ENCODE assay signal across 14 cellular contexts in genomic region chr7:139525750-139526149, GRCh38. TPM values are rescaled to one million over a fixed set of nuclear protein-coding genes. Genes with fewer than 3 reads are reported as not detected.
DNase-seq lines count a peak whose midpoint lies in the region; ATAC-seq and TF ChIP-seq lines count a peak whose summit lies in the region.
"Had no signal": no experiment of that assay in that cellular context is flagged by ENCODE, and none has a peak within 500 bp of the region (broad histone marks: within the 10 kb centered on the region; RNA-seq: fewer than 3 reads in every experiment).

No MANE protein-coding gene starts in this region.

- POLR2A ChIA-PET in HEK293 (lab: Yijun Ruan, JAX) = no interaction called here

- no peak overlapping the region for H2BK5ac ChIP-seq in neuronal stem cell (ENCODE audit: low read length)

- H4K91ac ChIP-seq in neuronal stem cell (ENCODE audit: low read depth, low read length, poor library complexity) = no peak overlapping the region

- no peaks in the 10 kb centered on the region for H3K79me2 ChIP-seq in Loucy (ENCODE audit: insufficient read depth, low read length)

- H3K27ac ChIP-seq in HEK293 (ENCODE audit: extremely low read depth, low read depth, low read length) (no peak overlapping the region), neuronal stem cell (replicated peaks; ENCODE audit: low read length) (no peak overlapping the region)
- H3K27ac ChIP-seq: C4-2B, GM23248 had no signal

- no peak overlapping the region for H3K14ac ChIP-seq in neuronal stem cell (ENCODE audit: low read length)

- H3K18ac ChIP-seq in neuronal stem cell (ENCODE audit: low read length) = peak overlapping the region; percentile 49

- H3K36me3 ChIP-seq in HEK293 (ENCODE audit: control insufficient read depth in 2 of 2, insufficient read depth in 1 of 2, low read length in 2 of 2) (no peaks in the 10 kb centered on the region), Loucy (ENCODE audit: insufficient read depth, low read length) (no peaks in the 10 kb centered on the region), neuronal stem cell (replicated peaks in 1 of 2; ENCODE audit: control insufficient read depth in 2 of 2, insufficient read depth in 2 of 2, low read length in 2 of 2) (no peaks in the 10 kb centered on the region)
- H3K36me3 ChIP-seq: HAP-1 had no signal

- H3K4ac ChIP-seq in neuronal stem cell (ENCODE audit: low read length) = no peak overlapping the region

- no peaks in the 10 kb centered on the region for H3K9me2 ChIP-seq in Loucy (replicated peaks; ENCODE audit: low read depth, low read length)

- H3K9me3 ChIP-seq in HEK293 (ENCODE audit: control insufficient read depth, insufficient read depth, low read depth, low read length) (no peaks in the 10 kb centered on the region), Loucy (ENCODE audit: insufficient read depth, low read depth, low read length) (no peaks in the 10 kb centered on the region), neuronal stem cell (replicated peaks in 1 of 2; ENCODE audit: control insufficient read depth in 2 of 2, insufficient read depth in 1 of 2, low read depth in 1 of 2, low read length in 2 of 2) (peaks cover 6 to 10% of the 10 kb centered on the region in 2 donors)
- H3K9me3 ChIP-seq: HAP-1 had no signal

- peak overlapping the region; percentile 12 for H3K23ac ChIP-seq in neuronal stem cell (ENCODE audit: low read depth, low read length, poor library complexity)

- peak overlapping the region; percentile 21; the same call in 1 of the 2 replicates for H2AFZ ChIP-seq in Loucy (ENCODE audit: low read length)
- H2AFZ ChIP-seq in neuronal stem cell (ENCODE audit: low read length) = no peak overlapping the region
- H2AFZ ChIP-seq: GM23248 had no signal

- ATAC-seq in GM21717 (IDR thresholded peaks at IDR 0.05; ENCODE audit: unreplicated experiment) (no peak), GM21390 (IDR thresholded peaks at IDR 0.05; ENCODE audit: unreplicated experiment) (no peak)

- H2AK5ac ChIP-seq in neuronal stem cell (ENCODE audit: low read depth, low read length) = no peak overlapping the region

- H2BK12ac ChIP-seq in neuronal stem cell (ENCODE audit: low read length) = no peak overlapping the region

- H3K4me1 ChIP-seq in HEK293 (ENCODE audit: control insufficient read depth, insufficient read depth, low read length) (no peaks in the 10 kb centered on the region), Loucy (ENCODE audit: insufficient read depth, low read length, poor library complexity, severe bottlenecking) (peaks cover 31% of the 10 kb centered on the region), neuronal stem cell (ENCODE audit: control insufficient read depth in 2 of 2, insufficient read depth in 1 of 2, low read depth in 1 of 2, low read length in 2 of 2) (peaks cover 0 to 2% of the 10 kb centered on the region in 2 donors)
- H3K4me1 ChIP-seq: HAP-1 had no signal

- H2BK15ac ChIP-seq in neuronal stem cell (ENCODE audit: low read length) = no peak overlapping the region

- H3K9ac ChIP-seq in Loucy (ENCODE audit: low read depth, low read length, poor library complexity, severe bottlenecking) (no peak overlapping the region), neuronal stem cell (ENCODE audit: low read depth, low read length, poor library complexity) (no peak overlapping the region)
- H3K9ac ChIP-seq: GM23248 had no signal

- H3K79me1 ChIP-seq in neuronal stem cell (ENCODE audit: low read depth, low read length) = peaks cover 2% of the 10 kb centered on the region

- no peak overlapping the region for H4K8ac ChIP-seq in neuronal stem cell (ENCODE audit: low read depth, low read length)

- no peak for DNase-seq in neuronal stem cell (ENCODE audit: low spot score)
- DNase-seq in CD1c-positive myeloid dendritic cell (ENCODE audit: extremely low spot score) = no peak
- DNase-seq: ACHN; CD4-positive, alpha-beta memory T cell; DMS79 treated with DMSO at 0.1 percent for 48 hours; GF-D8; GM23248 had no signal

- H3K4me2 ChIP-seq in Loucy (ENCODE audit: low read depth, low read length, poor library complexity, severe bottlenecking) = no peak overlapping the region
- H3K4me2 ChIP-seq in neuronal stem cell (ENCODE audit: insufficient read depth, low read length, poor library complexity, severe bottlenecking) = no peak overlapping the region

- no peaks in the 10 kb centered on the region for H4K20me1 ChIP-seq in Loucy (ENCODE audit: insufficient read depth, low read length, poor library complexity, severe bottlenecking)

- H3K27me3 ChIP-seq in Loucy (ENCODE audit: insufficient read depth, low read length, poor library complexity, severe bottlenecking) (no peaks in the 10 kb centered on the region), neuronal stem cell (ENCODE audit: control insufficient read depth in 3 of 3, insufficient read depth in 3 of 3, low read depth in 1 of 3, low read length in 3 of 3) (peaks cover 8 to 63% (median 38%) of the 10 kb centered on the region in 3 experiments)

- H3K4me3 ChIP-seq in HEK293 (ENCODE audit: low read depth, low read length) = no peak overlapping the region
- no peak overlapping the region for H3K4me3 ChIP-seq in Loucy (ENCODE audit: low read length, poor library complexity, severe bottlenecking)
- peak overlapping the region in 1 of 2 donors; percentile 30 for H3K4me3 ChIP-seq in neuronal stem cell (ENCODE audit: low read length in 2 of 2)
- H3K4me3 ChIP-seq: GM23248, HAP-1 had no signal

- CTCF ChIA-PET in HEK293 (lab: Yijun Ruan, JAX) = interaction anchor here (0.7 to 1.4 kb wide), 2 partner anchors 93 to 545 kb away, joined by 3 to 4 read pairs; no protein-coding TSS in a partner anchor

- no peak for TF ChIP-seq CTCF in HEK293 (tag by site-specific recombination; IDR thresholded peaks at IDR 0.05)
- TF ChIP-seq CTCF in Loucy (conservative IDR thresholded peaks at IDR 0.05; ENCODE audit: low read length) = no peak

- no peaks in the 10 kb centered on the region for H3F3A ChIP-seq in Loucy (ENCODE audit: low read depth)

- no peak overlapping the region for H2BK120ac ChIP-seq in neuronal stem cell (ENCODE audit: low read depth, low read length)

TF ChIP-seq in HEK293, 187 proteins besides CTCF, POLR2A, EP300 and RAD21:
- no peak for TF ChIP-seq MYNN (tag by site-specific recombination; IDR thresholded peaks at IDR 0.05; ENCODE audit: borderline replicate concordance)
- no peak for TF ChIP-seq ZNF610 (tag by site-specific recombination; IDR thresholded peaks at IDR 0.05; ENCODE audit: borderline replicate concordance)
- TF ChIP-seq ZNF239 (tag by site-specific recombination; IDR thresholded peaks at IDR 0.05) = no peak
- no peak for TF ChIP-seq ZNF19 (tag by site-specific recombination; IDR thresholded peaks at IDR 0.05; ENCODE audit: low read depth)
- no peak for TF ChIP-seq ZNF664 (tag by site-specific recombination; IDR thresholded peaks at IDR 0.05)
- TF ChIP-seq ZNF48 (tag by site-specific recombination; IDR thresholded peaks at IDR 0.05) = no peak
- no peak for TF ChIP-seq ZNF211 (tag by site-specific recombination; IDR thresholded peaks at IDR 0.05; ENCODE audit: low read depth)
- TF ChIP-seq ZNF341 (tag by site-specific recombination; IDR thresholded peaks at IDR 0.05; ENCODE audit: low read depth) = 0 out of 2 replicates have a peak, but pooled peaks have one; percentile 22
- no peak for TF ChIP-seq SP7 (tag by site-specific recombination; IDR thresholded peaks at IDR 0.05)
- TF ChIP-seq ZIC2 (tag by site-specific recombination; IDR thresholded peaks at IDR 0.05) = peak; percentile 89
- no peak for TF ChIP-seq ZNF777 (tag by site-specific recombination; IDR thresholded peaks at IDR 0.05; ENCODE audit: borderline replicate concordance)
- no peak for TF ChIP-seq ZNF544 (tag by site-specific recombination; IDR thresholded peaks at IDR 0.05)
- TF ChIP-seq ZBTB44 (tag by site-specific recombination; IDR thresholded peaks at IDR 0.05) = no peak
- no peak for TF ChIP-seq ZNF843 (tag by site-specific recombination; IDR thresholded peaks at IDR 0.05)
- no peak for TF ChIP-seq IKZF3 (tag by site-specific recombination; IDR thresholded peaks at IDR 0.05)
- TF ChIP-seq GLIS1 (tag by site-specific recombination; IDR thresholded peaks at IDR 0.05) = peak; percentile 95
- TF ChIP-seq ZNF121 (tag by site-specific recombination; IDR thresholded peaks at IDR 0.05) = no peak
- no peak for TF ChIP-seq ZNF24 (tag by site-specific recombination; IDR thresholded peaks at IDR 0.05)

RNA-seq across cellular contexts. Expression of gene CLEC2L, which starts 2.3 kb away (rescaled TPM):
- 1.5 TPM for polyA plus RNA-seq in neuronal stem cell (2013, experiment 1 of 2)
- 1.6 TPM for polyA plus RNA-seq in neuronal stem cell (2013, experiment 2 of 2)
- polyA plus RNA-seq: BJ; CD4-positive, alpha-beta memory T cell; GM23248 had no signal

RNA-seq across cellular contexts. Expression of gene KLRG2, which starts 42.3 kb away (rescaled TPM):
- 0.49 TPM for polyA plus RNA-seq in neuronal stem cell (2013, experiment 1 of 2)
- polyA plus RNA-seq in neuronal stem cell (2013, experiment 2 of 2) = 0.58 TPM
- polyA plus RNA-seq: CD4-positive, alpha-beta memory T cell; GM23248 had no signal
